ENCODE assay signal across 8 cellular contexts in genomic region chr14:91399868-91400640, GRCh38. TPM values are rescaled to one million over a fixed set of nuclear protein-coding genes. Genes with fewer than 3 reads are reported as not detected.
DNase-seq lines count a peak whose midpoint lies in the region; ATAC-seq, FAIRE-seq and TF ChIP-seq lines count a peak whose summit lies in the region.

No MANE protein-coding gene starts in this region.

- peak overlapping the region in 1 of 2 experiments; percentile 64; a peak in 1 of 4 replicates for H3K9ac ChIP-seq in K562 (ENCODE audit: insufficient read depth in 1 of 2, low read depth in 2 of 2, low read length in 2 of 2)

- intact Hi-C loops in K562 (cut with micrococcal nuclease): no loop called here

- no peak overlapping the region for H3K4me3 ChIP-seq in K562
- H3K4me3 ChIP-seq in coronary artery: no peak overlapping the region

- CTCF ChIA-PET in K562 (lab: Yijun Ruan, JAX; ENCODE audit: low intra/inter-chr PET ratio): no interaction called here

- H4K20me1 ChIP-seq in K562 (replicated peaks; ENCODE audit: control insufficient read depth, insufficient read depth, low read length): no peaks in the 10 kb centered on the region

- TF ChIP-seq CTCF in K562 (IDR thresholded peaks at IDR 0.05 in 2 of 3, conservative IDR thresholded peaks at IDR 0.05 in 1 of 3; ENCODE audit: insufficient read depth in 2 of 3, low read depth in 1 of 3, low read length in 3 of 3) (no peak), coronary artery (IDR thresholded peaks at IDR 0.05) (no peak)

- peak; percentile 76 for DNase-seq in activated CD8-positive, alpha-beta memory T cell treated with anti-CD3 and anti-CD28 coated beads for 24 hours
- no peak for DNase-seq in activated CD8-positive, alpha-beta memory T cell treated with anti-CD3 and anti-CD28 coated beads, Interleukin-2, amount 50 U/mL, for 48 hours
- DNase-seq in K562 (ENCODE audit: extremely low read depth in 1 of 4, low spot score in 3 of 4) (no peak), AG08396 (ENCODE audit: low spot score) (no peak), coronary artery (ENCODE audit: low spot score) (no peak)
- DNase-seq in stimulated activated naive CD4-positive, alpha-beta T cell treated with Interleukin-2 at 50 U/mL for 16 hours (lab: John Stamatoyannopoulos, UW): peak; percentile 25

- peaks cover 3% of the 10 kb centered on the region; the same call in 1 of the 3 replicates for H3K36me3 ChIP-seq in K562 (ENCODE audit: control insufficient read depth, insufficient read depth, low read length)

- TF ChIP-seq RAD21 in K562 (CRISPR knock-in tag; conservative IDR thresholded peaks at IDR 0.05 in 1 of 2, IDR thresholded peaks at IDR 0.05 in 1 of 2): no peak

- no peak overlapping the region for H3K4me2 ChIP-seq in K562 (ENCODE audit: insufficient read depth, low read length)

- in situ Hi-C loops in K562 (cut with MboI): no loop called here

- H2AFZ ChIP-seq in K562 (ENCODE audit: low read depth, low read length): no peak overlapping the region

- H3K27me3 ChIP-seq in K562 (ENCODE audit: control insufficient read depth in 2 of 2, insufficient read depth in 2 of 2, low read length in 2 of 2): no peaks in the 10 kb centered on the region

- 78% methylated on average over 8 of the region's 20 CpGs for WGBS in K562 (ENCODE audit: insufficient coverage, low coverage, missing lambda C conversion rate)

- no peaks in the 10 kb centered on the region for H3K9me1 ChIP-seq in K562 (ENCODE audit: control insufficient read depth, insufficient read depth, low read length)

- POLR2A ChIA-PET in K562 (lab: Yijun Ruan, JAX): no interaction called here

- peaks cover 25 to 34% of the 10 kb centered on the region in 2 experiments; a peak in 4 of 5 replicates for H3K4me1 ChIP-seq in K562 (replicated peaks in 1 of 2; ENCODE audit: control insufficient read depth in 2 of 2, insufficient read depth in 2 of 2, low read length in 2 of 2)

- H3K27ac ChIP-seq in K562 (ENCODE audit: extremely low read depth, low read depth, low read length) (no peak overlapping the region; the same call in 2 of the 3 replicates), coronary artery (no peak overlapping the region)

- no peak for TF ChIP-seq POLR2A in K562 (conservative IDR thresholded peaks at IDR 0.05)

- no TSS peak for BruUV-seq in K562 (replicated peaks; lab: Mats Ljungman, UMichigan)

- ATAC-seq in HG03460 (IDR thresholded peaks at IDR 0.05; ENCODE audit: unreplicated experiment) (peak; percentile 45), K562 (no peak), GM21360 (IDR thresholded peaks at IDR 0.05; ENCODE audit: unreplicated experiment) (no peak)

- H3K79me2 ChIP-seq in K562 (ENCODE audit: control insufficient read depth, insufficient read depth, low read length): peaks cover 80% of the 10 kb centered on the region

- TF ChIP-seq EP300 in K562 (IDR thresholded peaks at IDR 0.05; ENCODE audit: low read length): no peak

- FAIRE-seq in K562 (lab: Jason Lieb, UNC): no peak

- no peaks in the 10 kb centered on the region for H3K9me3 ChIP-seq in K562 (replicated peaks; ENCODE audit: control insufficient read depth, insufficient read depth, low read depth, low read length)

TF ChIP-seq in K562, 482 proteins besides CTCF, POLR2A, EP300 and RAD21 (continues in another document):
- no peak for TF ChIP-seq MGA (IDR thresholded peaks at IDR 0.05)

RNA-seq across cellular contexts. Expression of gene CCDC88C, which starts 17.6 kb away (rescaled TPM):
- 100 and 139 TPM in 2 replicates for total RNA-seq in K562 (2011; cell fraction: chromatin; rRNA removed; ENCODE audit: low replicate concordance)
- 63.0 and 67.6 TPM in 2 replicates for total RNA-seq in K562 (2011; cell fraction: nucleolus; rRNA removed)
- total RNA-seq in K562 (2011; cell fraction: nucleoplasm; rRNA removed): 63.9 and 65.4 TPM in 2 replicates
- total RNA-seq in K562 (2014; rRNA removed) (12.4 and 13.3 TPM in 2 replicates), K562 (2014; rRNA removed; fragmentation: Illumina TruSeq; extraction: Trizol) (11.2 and 12.9 TPM in 2 replicates), K562 (2015; rRNA removed; fragmentation: Illumina TruSeq; extraction: Trizol) (11.3 and 12.2 TPM in 2 replicates), K562 (2021) (16.8 and 22.5 TPM in 2 replicates)
- polyA plus RNA-seq in K562 (2011; rRNA removed) (7.5 and 8.2 TPM in 2 replicates), K562 (2014; fragmentation: Illumina TruSeq; extraction: Trizol) (8.4 and 9.3 TPM in 2 replicates), K562 (2014; fragmentation: Nextera tagmentation; extraction: Ambion mirVana) (under 1 TPM; 0.62 to 0.65 TPM), K562 (2014; rRNA removed) (10.7 and 11.4 TPM in 2 replicates)
- polyA plus RNA-seq in K562 (2011; cell fraction: cytosol; rRNA removed): 5.8 and 6.7 TPM in 2 replicates
- polyA plus RNA-seq in K562 (2011; cell fraction: nucleus; rRNA removed): 23.6 and 28.3 TPM in 2 replicates
- polyA plus RNA-seq in K562 (2012): 8.6 and 10.1 TPM in 2 replicates
- 20.0 and 20.9 TPM in 2 replicates for polyA minus RNA-seq in K562 (2011; rRNA and poly(A)+ RNA removed)
- polyA minus RNA-seq in K562 (2011; cell fraction: cytosol; rRNA and poly(A)+ RNA removed): 7.9 and 12.8 TPM in 2 replicates
- polyA minus RNA-seq in K562 (2011; cell fraction: nucleus; rRNA and poly(A)+ RNA removed): 22.8 and 36.1 TPM in 2 replicates

Comparison
In these comparisons a context has a peak if more than half of its experiments do, and no peak if none do; other contexts are left out.
1. DNase-seq: peak in activated CD8-positive, alpha-beta memory T cell treated with anti-CD3 and anti-CD28 coated beads for 24 hours (single experiment) and stimulated activated naive CD4-positive, alpha-beta T cell treated with Interleukin-2 at 50 U/mL for 16 hours (single experiment); none in activated CD8-positive, alpha-beta memory T cell treated with anti-CD3 and anti-CD28 coated beads, Interleukin-2, amount 50 U/mL, for 48 hours (single experiment), K562 (0 of 4), AG08396 (single experiment) and coronary artery (single experiment).